10 cellular contexts compared by ENCODE assay signal in the genomic region with DNA sequence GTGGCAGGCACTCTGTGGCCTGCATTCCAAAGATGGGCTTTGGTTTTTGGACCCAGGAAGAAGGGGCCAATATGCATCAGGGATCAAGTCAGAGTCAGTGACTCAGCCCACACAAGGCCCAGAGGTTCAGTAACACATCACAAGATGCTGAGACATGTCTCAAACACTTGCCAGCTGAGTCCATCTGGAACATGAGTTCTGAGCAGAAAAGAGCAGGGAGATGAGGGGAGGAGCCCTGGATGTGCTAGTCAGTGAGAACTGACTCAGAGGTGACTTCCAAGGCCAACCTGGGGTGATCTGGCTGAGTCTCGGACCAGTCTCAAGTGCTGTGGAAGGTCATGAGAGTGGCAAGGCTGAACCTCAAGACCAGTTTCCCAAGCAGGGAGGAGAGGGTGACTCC.
DNase-seq lines count a peak whose midpoint lies in the region; ATAC-seq, FAIRE-seq and TF ChIP-seq lines count a peak whose summit lies in the region.
"Had no signal": no experiment of that assay in that cellular context is flagged by ENCODE, and none has a peak within 500 bp of the region (broad histone marks: within the 10 kb centered on the region; RNA-seq: fewer than 3 reads in every experiment).

No MANE protein-coding gene starts in this region.

- no peaks in the 10 kb centered on the region for H3K36me3 Mint-ChIP-seq in nephron progenitor cell (ENCODE audit: low read depth)
- H3K36me3 Mint-ChIP-seq in mesothelial cell of epicardium, result no peaks in the 10 kb centered on the region

- H3K27ac ChIP-seq in A549, result peak overlapping the region; percentile 60 to 73

- peak; percentile 81 to 95 for ATAC-seq in A549
- ATAC-seq in HG03460 (IDR thresholded peaks at IDR 0.05; ENCODE audit: unreplicated experiment), result no peak
- no peak for ATAC-seq in HG02885 (IDR thresholded peaks at IDR 0.05; ENCODE audit: poor library complexity, unreplicated experiment)
- no peak for ATAC-seq in GM21723 (IDR thresholded peaks at IDR 0.05; ENCODE audit: unreplicated experiment)

- H3K4me2 ChIP-seq in A549, result peak overlapping the region; percentile 22; the same call in 1 of the 3 replicates

- H3K4me3 ChIP-seq in A549 (no peak overlapping the region), epithelial cell of esophagus (ENCODE audit: low read length) (no peak overlapping the region)

- H3K4me3 Mint-ChIP-seq in nephron progenitor cell, result no peak overlapping the region
- H3K4me3 Mint-ChIP-seq in mesothelial cell of epicardium, result no peak overlapping the region

- TF ChIP-seq CTCF in A549 (IDR thresholded peaks at IDR 0.05), result no peak
- TF ChIP-seq CTCF in epithelial cell of esophagus (IDR thresholded peaks at IDR 0.05; ENCODE audit: insufficient read depth, low read depth, low read length, missing control alignments), result no peak
- TF ChIP-seq CTCF in nephron progenitor cell (IDR thresholded peaks at IDR 0.05), result no peak
- TF ChIP-seq CTCF in mesothelial cell of epicardium (IDR thresholded peaks at IDR 0.05; ENCODE audit: unreplicated experiment), result no peak

- no peak for TF ChIP-seq RAD21 in A549 (conservative IDR thresholded peaks at IDR 0.05 in 1 of 2, IDR thresholded peaks at IDR 0.05 in 1 of 2)

- peaks cover 16% of the 10 kb centered on the region for H3K4me1 Mint-ChIP-seq in nephron progenitor cell
- H3K4me1 Mint-ChIP-seq in mesothelial cell of epicardium, result peaks cover 19% of the 10 kb centered on the region

- no peak for FAIRE-seq in A549 (lab: Jason Lieb, UNC)

- DNase-seq in A549 (ENCODE audit: low read depth in 1 of 2, low spot score in 1 of 2) (peak; percentile 10 to 49), LoVo (ENCODE audit: low spot score) (peak; percentile 12), epithelial cell of esophagus (ENCODE audit: low read depth) (peak; percentile 92), nephron progenitor cell (no peak), mesothelial cell of epicardium (ENCODE audit: low spot score in 2 of 2, unreplicated experiment in 2 of 2) (no peak)
- DNase-seq: Calu3, NCI-H2029 had no signal

- H3K27me3 Mint-ChIP-seq in nephron progenitor cell (ENCODE audit: low read depth, poor library complexity) (peaks cover 15% of the 10 kb centered on the region), mesothelial cell of epicardium (ENCODE audit: low read depth) (peaks cover 5% of the 10 kb centered on the region)

- POLR2A ChIA-PET in A549 (lab: Yijun Ruan, JAX), result no interaction called here

- TF ChIP-seq POLR2A in A549 (IDR thresholded peaks at IDR 0.05; ENCODE audit: low read length), result no peak

- no peaks in the 10 kb centered on the region for H3K9me3 ChIP-seq in A549

- H3K9me3 Mint-ChIP-seq in nephron progenitor cell (peaks cover 6% of the 10 kb centered on the region), mesothelial cell of epicardium (no peaks in the 10 kb centered on the region)

- no peak for TF ChIP-seq EP300 in A549 (IDR thresholded peaks at IDR 0.05)

- CTCF ChIA-PET in A549 (lab: Yijun Ruan, JAX), result no interaction called here

- H3K4me1 ChIP-seq in A549, result peaks cover 18% of the 10 kb centered on the region

- WGBS in A549 (ENCODE audit: missing lambda C conversion rate), result 50% methylated on average over 1 of the region's 1 CpG

- H3K27ac Mint-ChIP-seq in nephron progenitor cell, result peak overlapping the region; percentile 31
- H3K27ac Mint-ChIP-seq in mesothelial cell of epicardium, result no peak overlapping the region

TF ChIP-seq in A549, 52 proteins besides CTCF, POLR2A, EP300 and RAD21:
- peak; percentile 32; the same call in 1 of the 2 replicates for TF ChIP-seq JUNB (IDR thresholded peaks at IDR 0.05)
- TF ChIP-seq CEBPB (IDR thresholded peaks at IDR 0.05), result no peak
- TF ChIP-seq FOSL2 (IDR thresholded peaks at IDR 0.05), result 0 out of 2 replicates have a peak, but pooled peaks have one; percentile 8
- peak; percentile 41 for TF ChIP-seq FOSL2 (CRISPR knock-in tag; IDR thresholded peaks at IDR 0.05)

Comparison
In these comparisons a context has a peak if more than half of its experiments do, and no peak if none do; other contexts are left out.
1. ATAC-seq: peak in A549 (2 of 2); none in HG03460 (single experiment), HG02885 (single experiment) and GM21723 (single experiment).
2. DNase-seq: peak in A549 (2 of 2), LoVo (single experiment) and epithelial cell of esophagus (single experiment); none in nephron progenitor cell (single experiment) and mesothelial cell of epicardium (0 of 2).